Comparison of ENCODE assay signal across 18 cellular contexts in the genomic region with DNA sequence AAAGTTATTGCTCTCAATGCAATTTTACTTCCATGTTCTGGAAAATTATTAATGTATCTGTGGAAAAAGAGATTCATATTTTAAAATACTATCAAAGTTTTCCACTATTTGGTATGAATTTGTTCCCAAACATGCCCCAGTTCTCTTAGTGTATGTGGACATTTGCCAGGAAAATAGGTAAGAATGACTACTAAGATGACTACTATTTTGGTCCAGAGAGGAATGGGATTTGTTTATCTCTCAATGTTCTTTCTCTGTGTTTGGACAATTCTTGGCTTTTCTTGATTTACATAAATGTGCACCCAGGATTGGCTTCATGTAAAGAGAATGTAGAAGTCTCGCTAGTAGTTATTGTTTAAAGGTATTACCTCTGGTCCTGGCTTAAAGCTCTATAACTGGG.
"Had no signal": no experiment of that assay in that cellular context is flagged by ENCODE, and none has a peak within 500 bp of the region (broad histone marks: within the 10 kb centered on the region; RNA-seq: fewer than 3 reads in every experiment).

No MANE protein-coding gene starts in this region.

- H3K4me3 ChIP-seq: adrenal gland, heart right ventricle, right lobe of liver, spleen, tibial nerve had no signal

- H3K4me1 ChIP-seq: right lobe of liver, spleen, tibial nerve had no signal

- H3K9me3 ChIP-seq: adrenal gland, right lobe of liver had no signal

- H3K27me3 ChIP-seq: adrenal gland, heart right ventricle, right lobe of liver, spleen, tibial nerve had no signal

- DNase-seq: activated CD4-positive, alpha-beta T cell treated with anti-CD3 and anti-CD28 coated beads, Interleukin-2, amount 50 U/mL, for 1 hour; activated CD8-positive, alpha-beta memory T cell treated with anti-CD3 and anti-CD28 coated beads for 24 hours; activated CD8-positive, alpha-beta memory T cell treated with anti-CD3 and anti-CD28 coated beads, Interleukin-2, amount 50 U/mL, for 48 hours; activated effector memory CD4-positive, alpha-beta T cell treated with Interleukin-2 at 50 U/mL for 16 hours; activated naive CD4-positive, alpha-beta T cell treated with anti-CD3 and anti-CD28 coated beads, Interleukin-2, amount 50 U/mL, for 16 hours; activated T-cell treated with anti-CD3 and anti-CD28 coated beads, Interleukin-2, amount 50 U/mL, for 48 hours; adrenal gland; cortex of kidney; erythroblast; heart right ventricle; immature natural killer cell; naive thymus-derived CD8-positive, alpha-beta T cell; right lobe of liver; spleen; stimulated activated CD4-positive, alpha-beta T cell treated with anti-CD3 and anti-CD28 coated beads, Interleukin-4, amount 100 ng/mL, for 4 hours; stimulated activated naive B cell treated with anti-CD40 and anti-IgM and Interleukin-4, amounts not matched to agents 10 μg/mL and 1 μg/mL and 100 μg/mL, for 72 hours had no signal

- H3K27ac ChIP-seq: adrenal gland, heart right ventricle, right lobe of liver, spleen, tibial nerve had no signal

- ATAC-seq: activated CD4-positive, CD25-positive, alpha-beta regulatory T cell treated with anti-CD3 and anti-CD28 coated beads, Interleukin-2, amount 50 U/mL, for 24 hours; heart right ventricle; naive thymus-derived CD8-positive, alpha-beta T cell; right lobe of liver; stimulated activated naive B cell treated with anti-CD40 and anti-IgM and Interleukin-4, amounts not matched to agents 10 μg/mL and 1 μg/mL and 100 μg/mL, for 72 hours had no signal

- H3K36me3 ChIP-seq: adrenal gland, heart right ventricle, right lobe of liver, spleen, tibial nerve had no signal
